In the genomic region with DNA sequence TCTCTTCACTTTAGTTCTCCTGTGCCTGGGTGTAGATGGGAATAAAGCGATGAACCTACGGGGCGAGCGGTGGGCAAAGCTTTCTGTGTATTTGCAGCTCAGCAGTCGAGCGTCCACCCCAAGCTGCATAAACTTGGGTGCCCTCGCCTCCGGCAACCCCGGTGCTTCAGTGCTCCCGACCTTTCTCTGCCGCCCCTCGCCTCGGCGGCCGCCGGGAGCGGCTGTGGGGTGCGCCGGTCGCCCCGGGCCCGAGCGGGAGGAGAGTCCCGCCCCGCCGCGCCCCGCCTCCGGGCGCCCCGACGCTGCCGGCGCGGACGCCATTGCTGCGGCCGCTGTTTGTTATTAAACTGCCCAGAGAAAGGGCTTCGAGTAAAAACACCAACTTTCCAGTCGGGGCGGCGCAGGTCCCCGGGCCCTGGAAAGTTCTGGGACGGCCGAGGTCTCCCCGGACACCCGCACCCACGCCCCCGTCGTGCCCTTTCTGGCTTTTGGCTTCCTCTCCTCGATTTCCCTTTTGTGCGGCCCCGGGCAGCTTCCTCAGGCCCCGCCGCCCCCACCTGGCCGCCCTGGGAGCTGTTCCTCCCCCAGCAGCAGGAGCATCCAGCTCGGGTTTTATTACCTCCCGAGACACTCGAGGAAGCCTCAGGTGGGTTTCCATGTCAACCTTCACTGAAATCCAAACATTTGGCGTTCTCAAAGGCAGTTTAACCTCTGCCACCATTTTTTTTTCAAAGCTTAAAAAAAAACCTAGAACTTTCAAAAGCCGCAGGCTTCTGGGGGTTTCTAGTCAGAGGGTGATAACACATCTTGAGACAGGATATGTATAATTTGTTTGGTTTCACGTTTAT, we compare ENCODE assay signal across 8 cellular contexts.
DNase-seq lines count a peak whose midpoint lies in the region; ATAC-seq and TF ChIP-seq lines count a peak whose summit lies in the region.

No MANE protein-coding gene starts in this region.

- H3K27ac ChIP-seq in epithelial cell of prostate (peak overlapping the region; percentile 43), muscle layer of duodenum (ENCODE audit: low read length) (peak overlapping the region; percentile 67)

- no peaks in the 10 kb centered on the region for H3K27me3 Mint-ChIP-seq in stimulated activated naive CD8-positive, alpha-beta T cell treated with anti-CD3 and anti-CD28 coated beads, Interleukin-15, amount 100 ng/mL, for 72 hours

- peak overlapping the region; percentile 84 to 87 for H3K4me3 Mint-ChIP-seq in stimulated activated naive CD8-positive, alpha-beta T cell treated with anti-CD3 and anti-CD28 coated beads, Interleukin-15, amount 100 ng/mL, for 72 hours

- TF ChIP-seq CTCF in AG04449 (IDR thresholded peaks at IDR 0.05; ENCODE audit: insufficient read depth, low read length, missing control alignments): peak; percentile 9

- H3K9me3 Mint-ChIP-seq in stimulated activated naive CD8-positive, alpha-beta T cell treated with anti-CD3 and anti-CD28 coated beads, Interleukin-15, amount 100 ng/mL, for 72 hours: no peaks in the 10 kb centered on the region

- POLR2A ChIA-PET in AG04449 (lab: Yijun Ruan, JAX): interaction anchor here (1.2 kb wide), 1 partner anchor 13 kb away, joined by 3 read pairs; no protein-coding TSS in a partner anchor

- H3K27me3 ChIP-seq in muscle layer of duodenum (ENCODE audit: low read depth, low read length): no peaks in the 10 kb centered on the region

- H3K27ac Mint-ChIP-seq in stimulated activated naive CD8-positive, alpha-beta T cell treated with anti-CD3 and anti-CD28 coated beads, Interleukin-15, amount 100 ng/mL, for 72 hours: peak overlapping the region; percentile 94 to 96

- no peaks in the 10 kb centered on the region for H3K36me3 ChIP-seq in muscle layer of duodenum (ENCODE audit: control insufficient read depth in 1 of 2, insufficient read depth in 2 of 2, low read length in 2 of 2)

- H3K4me1 ChIP-seq in muscle layer of duodenum (ENCODE audit: control insufficient read depth in 1 of 2, insufficient read depth in 2 of 2, low read length in 2 of 2): peaks cover 7 to 8% of the 10 kb centered on the region in 2 donors

- H3K9me3 ChIP-seq in muscle layer of duodenum (ENCODE audit: control insufficient read depth in 1 of 2, low read length in 2 of 2): no peaks in the 10 kb centered on the region

- CTCF ChIA-PET in AG04449 (lab: Yijun Ruan, JAX): interaction anchor here (0.9 to 4.4 kb wide), 10 partner anchors 8 to 377 kb away, joined by 3 to 17 read pairs (median 4); no protein-coding TSS in a partner anchor

- H3K4me1 Mint-ChIP-seq in stimulated activated naive CD8-positive, alpha-beta T cell treated with anti-CD3 and anti-CD28 coated beads, Interleukin-15, amount 100 ng/mL, for 72 hours: peaks cover 54% of the 10 kb centered on the region

- DNase-seq in AG04449 (ENCODE audit: low read depth, low spot score) (no peak), NCI-H524 (lab: John Stamatoyannopoulos, UW) (peak; percentile 67 to 78), epithelial cell of prostate (ENCODE audit: low read depth, low spot score) (no peak)
- peak; percentile 51 for DNase-seq in activated CD8-positive, alpha-beta memory T cell treated with anti-CD3 and anti-CD28 coated beads, Interleukin-2, amount 50 U/mL, for 4 hours
- DNase-seq in stimulated activated naive CD8-positive, alpha-beta T cell treated with anti-CD3 and anti-CD28 coated beads, Interleukin-15, amount 100 ng/mL, for 72 hours: peak; percentile 64 to 65

- ATAC-seq in GM18868 (IDR thresholded peaks at IDR 0.05; ENCODE audit: unreplicated experiment) (peak; percentile 66), HG03095 (IDR thresholded peaks at IDR 0.05; ENCODE audit: unreplicated experiment) (peak; percentile 62)
- peak; percentile 81 for ATAC-seq in stimulated activated naive CD8-positive, alpha-beta T cell treated with anti-CD3 and anti-CD28 coated beads, Interleukin-15, amount 100 ng/mL, for 72 hours

- peak overlapping the region; percentile 34 for H3K4me3 ChIP-seq in AG04449 (ENCODE audit: low read depth, low read length)
- H3K4me3 ChIP-seq in muscle layer of duodenum (ENCODE audit: low read depth in 1 of 2, low read length in 2 of 2): peak overlapping the region; percentile 66 to 67

Comparison
In these comparisons a context has a peak if more than half of its experiments do, and no peak if none do; other contexts are left out.
1. DNase-seq: peak in NCI-H524 (2 of 2), activated CD8-positive, alpha-beta memory T cell treated with anti-CD3 and anti-CD28 coated beads, Interleukin-2, amount 50 U/mL, for 4 hours (single experiment) and stimulated activated naive CD8-positive, alpha-beta T cell treated with anti-CD3 and anti-CD28 coated beads, Interleukin-15, amount 100 ng/mL, for 72 hours (2 of 2); none in AG04449 (single experiment) and epithelial cell of prostate (single experiment).
2. Peak in every context shown above with its lines, with median percentiles within 50 percentile points of each other: ATAC-seq.